1 cellular context compared by ENCODE assay signal in the genomic region with DNA sequence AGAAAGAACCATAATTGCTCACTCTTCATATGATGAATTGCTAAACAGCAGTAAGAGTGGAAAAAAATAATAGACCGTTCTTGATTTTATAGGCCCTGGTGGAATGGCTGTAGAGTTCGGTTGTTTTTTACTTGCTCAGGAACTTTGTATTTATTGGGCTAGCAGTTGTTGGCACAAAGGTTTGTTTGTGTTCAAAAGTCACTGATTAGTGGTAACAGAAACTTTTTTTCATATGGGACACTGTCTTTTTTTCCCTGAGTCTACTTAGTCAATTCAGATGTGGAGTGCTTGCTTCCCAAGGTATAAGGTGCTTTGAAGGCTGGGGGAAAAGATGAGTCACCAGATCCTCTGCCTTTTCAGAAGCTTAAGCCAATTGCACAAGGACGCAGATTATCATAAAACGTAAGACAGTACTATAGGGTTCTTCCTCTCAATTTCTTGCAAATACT.
A peak's percentile ranks its signal among the peaks of the same experiment; 100 is the strongest.
TF ChIP-seq lines count a peak whose summit lies in the region.

No MANE protein-coding gene starts in this region.

TF ChIP-seq in HepG2, 621 proteins besides CTCF, POLR2A, EP300 and RAD21 (continued from another document and continues in another):
- TF ChIP-seq, protein P1, sequence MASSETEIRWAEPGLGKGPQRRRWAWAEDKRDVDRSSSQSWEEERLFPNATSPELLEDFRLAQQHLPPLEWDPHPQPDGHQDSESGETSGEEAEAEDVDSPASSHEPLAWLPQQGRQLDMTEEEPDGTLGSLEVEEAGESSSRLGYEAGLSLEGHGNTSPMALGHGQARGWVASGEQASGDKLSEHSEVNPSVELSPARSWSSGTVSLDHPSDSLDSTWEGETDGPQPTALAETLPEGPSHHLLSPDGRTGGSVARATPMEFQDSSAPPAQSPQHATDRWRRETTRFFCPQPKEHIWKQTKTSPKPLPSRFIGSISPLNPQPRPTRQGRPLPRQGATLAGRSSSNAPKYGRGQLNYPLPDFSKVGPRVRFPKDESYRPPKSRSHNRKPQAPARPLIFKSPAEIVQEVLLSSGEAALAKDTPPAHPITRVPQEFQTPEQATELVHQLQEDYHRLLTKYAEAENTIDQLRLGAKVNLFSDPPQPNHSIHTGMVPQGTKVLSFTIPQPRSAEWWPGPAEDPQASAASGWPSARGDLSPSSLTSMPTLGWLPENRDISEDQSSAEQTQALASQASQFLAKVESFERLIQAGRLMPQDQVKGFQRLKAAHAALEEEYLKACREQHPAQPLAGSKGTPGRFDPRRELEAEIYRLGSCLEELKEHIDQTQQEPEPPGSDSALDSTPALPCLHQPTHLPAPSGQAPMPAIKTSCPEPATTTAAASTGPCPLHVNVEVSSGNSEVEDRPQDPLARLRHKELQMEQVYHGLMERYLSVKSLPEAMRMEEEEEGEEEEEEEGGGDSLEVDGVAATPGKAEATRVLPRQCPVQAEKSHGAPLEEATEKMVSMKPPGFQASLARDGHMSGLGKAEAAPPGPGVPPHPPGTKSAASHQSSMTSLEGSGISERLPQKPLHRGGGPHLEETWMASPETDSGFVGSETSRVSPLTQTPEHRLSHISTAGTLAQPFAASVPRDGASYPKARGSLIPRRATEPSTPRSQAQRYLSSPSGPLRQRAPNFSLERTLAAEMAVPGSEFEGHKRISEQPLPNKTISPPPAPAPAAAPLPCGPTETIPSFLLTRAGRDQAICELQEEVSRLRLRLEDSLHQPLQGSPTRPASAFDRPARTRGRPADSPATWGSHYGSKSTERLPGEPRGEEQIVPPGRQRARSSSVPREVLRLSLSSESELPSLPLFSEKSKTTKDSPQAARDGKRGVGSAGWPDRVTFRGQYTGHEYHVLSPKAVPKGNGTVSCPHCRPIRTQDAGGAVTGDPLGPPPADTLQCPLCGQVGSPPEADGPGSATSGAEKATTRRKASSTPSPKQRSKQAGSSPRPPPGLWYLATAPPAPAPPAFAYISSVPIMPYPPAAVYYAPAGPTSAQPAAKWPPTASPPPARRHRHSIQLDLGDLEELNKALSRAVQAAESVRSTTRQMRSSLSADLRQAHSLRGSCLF (CRISPR knock-in tag; IDR thresholded peaks at IDR 0.05; ENCODE audit: borderline replicate concordance) = no peak
- TF ChIP-seq PPARG (CRISPR knock-in tag; conservative IDR thresholded peaks at IDR 0.05) (peak; percentile 55), NCOR1 (IDR thresholded peaks at IDR 0.05; ENCODE audit: borderline replicate concordance, low read length) (peak; percentile 85), ZNF780A (CRISPR knock-in tag; IDR thresholded peaks at IDR 0.05) (no peak), ZFX (CRISPR knock-in tag; IDR thresholded peaks at IDR 0.05; ENCODE audit: low read depth) (no peak; the same call in 1 of the 2 replicates), ZNF777 (CRISPR knock-in tag; IDR thresholded peaks at IDR 0.05) (no peak), ZNF451 (CRISPR knock-in tag; IDR thresholded peaks at IDR 0.05) (no peak), MBD4 (IDR thresholded peaks at IDR 0.05; ENCODE audit: borderline replicate concordance, low read length) (peak; percentile 51; the same call in 1 of the 2 replicates), KDM6A (CRISPR knock-in tag; IDR thresholded peaks at IDR 0.05; ENCODE audit: low read depth) (peak; percentile 21; the same call in 1 of the 2 replicates), JUNB (CRISPR knock-in tag; IDR thresholded peaks at IDR 0.05; ENCODE audit: borderline replicate concordance) (peak; percentile 86; the same call in 1 of the 2 replicates), SRSF9 (IDR thresholded peaks at IDR 0.05; ENCODE audit: borderline replicate concordance, insufficient read depth, low read depth, low read length, poor library complexity, severe bottlenecking) (no peak), PHF21A (CRISPR knock-in tag; IDR thresholded peaks at IDR 0.05) (peak; percentile 79; the same call in 1 of the 2 replicates), NFE2L1 (CRISPR knock-in tag; IDR thresholded peaks at IDR 0.05; ENCODE audit: borderline replicate concordance) (no peak), EZH2 (conservative IDR thresholded peaks at IDR 0.05; ENCODE audit: low read depth, low read length) (no peak), PITX1 (CRISPR knock-in tag; IDR thresholded peaks at IDR 0.05) (0 out of 2 replicates have a peak, but pooled peaks have one; percentile 30), PAWR (CRISPR knock-in tag; IDR thresholded peaks at IDR 0.05; ENCODE audit: borderline replicate concordance) (no peak), NCOA2 (CRISPR knock-in tag; IDR thresholded peaks at IDR 0.05) (peak; percentile 73), BCL6 (CRISPR knock-in tag; IDR thresholded peaks at IDR 0.05) (0 out of 2 replicates have a peak, but pooled peaks have one; percentile 13), NFIC (IDR thresholded peaks at IDR 0.05; ENCODE audit: low read length) (peak; percentile 76; the same call in 1 of the 2 replicates), CEBPB (IDR thresholded peaks at IDR 0.05; ENCODE audit: borderline replicate concordance, low read depth, low read length) (0 out of 2 replicates have a peak, but pooled peaks have one; percentile 48), ZFP36L1 (CRISPR knock-in tag; IDR thresholded peaks at IDR 0.05) (no peak)
- TF ChIP-seq, protein P2, sequence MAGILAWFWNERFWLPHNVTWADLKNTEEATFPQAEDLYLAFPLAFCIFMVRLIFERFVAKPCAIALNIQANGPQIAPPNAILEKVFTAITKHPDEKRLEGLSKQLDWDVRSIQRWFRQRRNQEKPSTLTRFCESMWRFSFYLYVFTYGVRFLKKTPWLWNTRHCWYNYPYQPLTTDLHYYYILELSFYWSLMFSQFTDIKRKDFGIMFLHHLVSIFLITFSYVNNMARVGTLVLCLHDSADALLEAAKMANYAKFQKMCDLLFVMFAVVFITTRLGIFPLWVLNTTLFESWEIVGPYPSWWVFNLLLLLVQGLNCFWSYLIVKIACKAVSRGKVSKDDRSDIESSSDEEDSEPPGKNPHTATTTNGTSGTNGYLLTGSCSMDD (CRISPR knock-in tag; IDR thresholded peaks at IDR 0.05) = no peak
- TF ChIP-seq, protein P3, sequence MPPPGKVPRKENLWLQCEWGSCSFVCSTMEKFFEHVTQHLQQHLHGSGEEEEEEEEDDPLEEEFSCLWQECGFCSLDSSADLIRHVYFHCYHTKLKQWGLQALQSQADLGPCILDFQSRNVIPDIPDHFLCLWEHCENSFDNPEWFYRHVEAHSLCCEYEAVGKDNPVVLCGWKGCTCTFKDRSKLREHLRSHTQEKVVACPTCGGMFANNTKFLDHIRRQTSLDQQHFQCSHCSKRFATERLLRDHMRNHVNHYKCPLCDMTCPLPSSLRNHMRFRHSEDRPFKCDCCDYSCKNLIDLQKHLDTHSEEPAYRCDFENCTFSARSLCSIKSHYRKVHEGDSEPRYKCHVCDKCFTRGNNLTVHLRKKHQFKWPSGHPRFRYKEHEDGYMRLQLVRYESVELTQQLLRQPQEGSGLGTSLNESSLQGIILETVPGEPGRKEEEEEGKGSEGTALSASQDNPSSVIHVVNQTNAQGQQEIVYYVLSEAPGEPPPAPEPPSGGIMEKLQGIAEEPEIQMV (CRISPR knock-in tag; IDR thresholded peaks at IDR 0.05; ENCODE audit: low read depth) = no peak
- TF ChIP-seq, protein P4, sequence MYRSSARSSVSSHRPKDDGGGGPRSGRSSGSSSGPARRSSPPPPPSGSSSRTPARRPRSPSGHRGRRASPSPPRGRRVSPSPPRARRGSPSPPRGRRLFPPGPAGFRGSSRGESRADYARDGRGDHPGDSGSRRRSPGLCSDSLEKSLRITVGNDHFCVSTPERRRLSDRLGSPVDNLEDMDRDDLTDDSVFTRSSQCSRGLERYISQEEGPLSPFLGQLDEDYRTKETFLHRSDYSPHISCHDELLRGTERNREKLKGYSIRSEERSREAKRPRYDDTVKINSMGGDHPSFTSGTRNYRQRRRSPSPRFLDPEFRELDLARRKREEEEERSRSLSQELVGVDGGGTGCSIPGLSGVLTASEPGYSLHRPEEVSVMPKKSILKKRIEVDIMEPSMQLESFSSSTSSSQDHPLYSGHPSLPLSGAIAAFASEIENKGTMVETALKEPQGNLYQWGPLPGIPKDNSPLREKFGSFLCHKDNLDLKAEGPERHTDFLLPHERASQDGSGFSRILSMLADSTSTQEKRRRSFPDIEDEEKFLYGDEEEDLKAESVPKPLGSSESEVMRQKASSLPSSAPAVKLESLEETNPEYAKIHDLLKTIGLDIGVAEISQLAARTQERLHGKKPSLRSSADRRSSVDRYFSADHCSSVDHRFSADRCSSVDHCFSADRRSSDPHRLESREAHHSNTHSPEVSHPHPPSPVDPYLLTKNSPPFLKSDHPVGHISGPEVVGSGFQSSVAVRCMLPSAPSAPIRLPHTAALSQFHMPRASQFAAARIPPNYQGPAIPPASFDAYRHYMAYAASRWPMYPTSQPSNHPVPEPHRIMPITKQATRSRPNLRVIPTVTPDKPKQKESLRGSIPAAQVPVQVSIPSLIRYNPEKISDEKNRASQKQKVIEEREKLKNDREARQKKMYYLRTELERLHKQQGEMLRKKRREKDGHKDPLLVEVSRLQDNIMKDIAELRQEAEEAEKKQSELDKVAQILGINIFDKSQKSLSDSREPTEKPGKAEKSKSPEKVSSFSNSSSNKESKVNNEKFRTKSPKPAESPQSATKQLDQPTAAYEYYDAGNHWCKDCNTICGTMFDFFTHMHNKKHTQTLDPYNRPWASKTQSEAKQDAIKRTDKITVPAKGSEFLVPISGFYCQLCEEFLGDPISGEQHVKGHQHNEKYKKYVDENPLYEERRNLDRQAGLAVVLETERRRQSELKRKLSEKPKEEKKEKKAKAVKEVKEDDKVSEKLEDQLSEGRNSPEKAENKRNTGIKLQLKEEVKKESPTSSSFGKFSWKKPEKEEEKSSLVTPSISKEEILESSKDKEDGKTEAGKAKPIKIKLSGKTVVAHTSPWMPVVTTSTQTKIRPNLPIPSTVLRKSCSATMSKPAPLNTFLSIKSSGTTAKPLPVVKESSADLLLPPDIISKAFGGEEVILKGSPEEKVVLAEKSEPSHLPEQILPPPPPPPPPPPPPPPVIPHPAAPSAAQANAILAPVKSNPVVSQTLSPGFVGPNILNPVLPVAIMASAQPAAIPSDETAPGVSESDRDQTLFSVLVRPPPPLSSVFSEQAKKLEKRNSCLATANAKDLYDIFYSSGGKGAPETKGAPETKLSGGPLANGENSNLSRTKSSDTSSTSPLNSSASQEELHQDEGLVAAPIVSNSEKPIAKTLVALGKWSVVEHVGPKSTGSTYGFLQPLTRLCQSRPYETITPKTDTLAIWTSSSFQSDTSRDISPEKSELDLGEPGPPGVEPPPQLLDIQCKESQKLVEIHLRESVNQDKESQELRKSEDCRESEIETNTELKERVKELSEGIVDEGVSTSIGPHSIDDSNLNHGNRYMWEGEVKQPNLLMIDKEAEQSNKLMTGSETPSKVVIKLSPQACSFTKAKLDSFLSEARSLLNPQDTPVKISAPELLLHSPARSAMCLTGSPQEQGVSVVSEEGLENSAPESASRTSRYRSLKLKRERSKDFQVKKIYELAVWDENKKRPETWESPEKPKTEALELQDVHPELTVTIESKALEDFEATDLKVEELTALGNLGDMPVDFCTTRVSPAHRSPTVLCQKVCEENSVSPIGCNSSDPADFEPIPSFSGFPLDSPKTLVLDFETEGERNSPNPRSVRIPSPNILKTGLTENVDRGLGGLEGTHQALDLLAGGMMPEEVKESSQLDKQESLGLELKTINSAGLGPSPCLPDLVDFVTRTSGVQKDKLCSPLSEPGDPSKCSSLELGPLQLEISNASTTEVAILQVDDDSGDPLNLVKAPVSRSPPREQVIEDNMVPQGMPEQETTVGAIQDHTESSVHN (CRISPR knock-in tag; IDR thresholded peaks at IDR 0.05) = no peak
- TF ChIP-seq, protein P5, sequence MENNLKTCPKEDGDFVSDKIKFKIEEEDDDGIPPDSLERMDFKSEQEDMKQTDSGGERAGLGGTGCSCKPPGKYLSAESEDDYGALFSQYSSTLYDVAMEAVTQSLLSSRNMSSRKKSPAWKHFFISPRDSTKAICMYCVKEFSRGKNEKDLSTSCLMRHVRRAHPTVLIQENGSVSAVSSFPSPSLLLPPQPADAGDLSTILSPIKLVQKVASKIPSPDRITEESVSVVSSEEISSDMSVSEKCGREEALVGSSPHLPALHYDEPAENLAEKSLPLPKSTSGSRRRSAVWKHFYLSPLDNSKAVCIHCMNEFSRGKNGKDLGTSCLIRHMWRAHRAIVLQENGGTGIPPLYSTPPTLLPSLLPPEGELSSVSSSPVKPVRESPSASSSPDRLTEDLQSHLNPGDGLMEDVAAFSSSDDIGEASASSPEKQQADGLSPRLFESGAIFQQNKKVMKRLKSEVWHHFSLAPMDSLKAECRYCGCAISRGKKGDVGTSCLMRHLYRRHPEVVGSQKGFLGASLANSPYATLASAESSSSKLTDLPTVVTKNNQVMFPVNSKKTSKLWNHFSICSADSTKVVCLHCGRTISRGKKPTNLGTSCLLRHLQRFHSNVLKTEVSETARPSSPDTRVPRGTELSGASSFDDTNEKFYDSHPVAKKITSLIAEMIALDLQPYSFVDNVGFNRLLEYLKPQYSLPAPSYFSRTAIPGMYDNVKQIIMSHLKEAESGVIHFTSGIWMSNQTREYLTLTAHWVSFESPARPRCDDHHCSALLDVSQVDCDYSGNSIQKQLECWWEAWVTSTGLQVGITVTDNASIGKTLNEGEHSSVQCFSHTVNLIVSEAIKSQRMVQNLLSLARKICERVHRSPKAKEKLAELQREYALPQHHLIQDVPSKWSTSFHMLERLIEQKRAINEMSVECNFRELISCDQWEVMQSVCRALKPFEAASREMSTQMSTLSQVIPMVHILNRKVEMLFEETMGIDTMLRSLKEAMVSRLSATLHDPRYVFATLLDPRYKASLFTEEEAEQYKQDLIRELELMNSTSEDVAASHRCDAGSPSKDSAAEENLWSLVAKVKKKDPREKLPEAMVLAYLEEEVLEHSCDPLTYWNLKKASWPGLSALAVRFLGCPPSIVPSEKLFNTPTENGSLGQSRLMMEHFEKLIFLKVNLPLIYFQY (CRISPR knock-in tag; IDR thresholded peaks at IDR 0.05; ENCODE audit: borderline replicate concordance) = no peak
- TF ChIP-seq, protein P6, sequence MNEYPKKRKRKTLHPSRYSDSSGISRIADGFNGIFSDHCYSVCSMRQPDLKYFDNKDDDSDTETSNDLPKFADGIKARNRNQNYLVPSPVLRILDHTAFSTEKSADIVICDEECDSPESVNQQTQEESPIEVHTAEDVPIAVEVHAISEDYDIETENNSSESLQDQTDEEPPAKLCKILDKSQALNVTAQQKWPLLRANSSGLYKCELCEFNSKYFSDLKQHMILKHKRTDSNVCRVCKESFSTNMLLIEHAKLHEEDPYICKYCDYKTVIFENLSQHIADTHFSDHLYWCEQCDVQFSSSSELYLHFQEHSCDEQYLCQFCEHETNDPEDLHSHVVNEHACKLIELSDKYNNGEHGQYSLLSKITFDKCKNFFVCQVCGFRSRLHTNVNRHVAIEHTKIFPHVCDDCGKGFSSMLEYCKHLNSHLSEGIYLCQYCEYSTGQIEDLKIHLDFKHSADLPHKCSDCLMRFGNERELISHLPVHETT (CRISPR knock-in tag; conservative IDR thresholded peaks at IDR 0.05) = no peak
